Comparison of ENCODE assay signal across 8 cellular contexts in the genomic region with DNA sequence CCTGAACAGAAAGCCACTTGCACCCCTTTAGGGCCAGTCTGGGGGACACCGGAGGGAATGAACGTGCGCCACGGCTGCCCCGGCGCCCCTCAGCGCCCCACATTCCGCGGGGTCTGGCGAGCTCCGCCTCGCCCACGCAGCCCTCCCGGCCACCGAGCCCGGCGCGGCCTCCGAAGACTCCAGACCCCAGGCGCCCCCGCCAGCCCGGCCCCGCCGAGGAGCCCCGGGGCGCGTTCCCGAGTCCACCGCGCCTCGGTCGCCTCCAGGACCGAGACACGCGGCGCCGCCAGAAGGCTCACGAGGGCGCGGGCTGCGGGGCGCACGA. TPM values are rescaled to one million over a fixed set of nuclear protein-coding genes. Genes with fewer than 3 reads are reported as not detected.
A peak's percentile ranks its signal among the peaks of the same experiment; 100 is the strongest.
DNase-seq lines count a peak whose midpoint lies in the region; ATAC-seq and TF ChIP-seq lines count a peak whose summit lies in the region.

No MANE protein-coding gene starts in this region.

- peak overlapping the region; percentile 81 for H3K4me3 Mint-ChIP-seq in activated T-cell treated with anti-CD3 and anti-CD28 coated beads, Interleukin-2, amount 50 U/mL, for 24 hours
- H3K4me3 Mint-ChIP-seq in naive B cell, result peak overlapping the region; percentile 74 to 93 (median 87)

- no peaks in the 10 kb centered on the region for H3K9me3 ChIP-seq in colonic mucosa

- no peaks in the 10 kb centered on the region for H3K9me3 Mint-ChIP-seq in activated T-cell treated with anti-CD3 and anti-CD28 coated beads, Interleukin-2, amount 50 U/mL, for 24 hours
- H3K9me3 Mint-ChIP-seq in naive B cell, result no peaks in the 10 kb centered on the region

- TF ChIP-seq CTCF in HL-60 (IDR thresholded peaks at IDR 0.05; ENCODE audit: insufficient read depth, low read length) (no peak), colonic mucosa (IDR thresholded peaks at IDR 0.05) (no peak)

- H3K27me3 Mint-ChIP-seq in activated T-cell treated with anti-CD3 and anti-CD28 coated beads, Interleukin-2, amount 50 U/mL, for 24 hours, result no peaks in the 10 kb centered on the region
- H3K27me3 Mint-ChIP-seq in naive B cell, result no peaks in the 10 kb centered on the region

- H3K4me3 ChIP-seq in HL-60 (replicated peaks; ENCODE audit: insufficient read depth, low read length) (peak overlapping the region; percentile 73), colonic mucosa (peak overlapping the region; percentile 92)

- intact Hi-C loops in colonic mucosa (cut with DNase I), result no loop called here

- H3K27me3 ChIP-seq in HL-60 (ENCODE audit: insufficient read depth, poor library complexity, severe bottlenecking) (no peaks in the 10 kb centered on the region), colonic mucosa (no peaks in the 10 kb centered on the region)

- H3K27ac ChIP-seq in HL-60 (replicated peaks) (peak overlapping the region; percentile 99), colonic mucosa (peak overlapping the region; percentile 79)

- peak overlapping the region; percentile 79 to 85 for H3K9ac ChIP-seq in colonic mucosa (ENCODE audit: low read depth in 2 of 2, low read length in 2 of 2)

- H3K4me1 Mint-ChIP-seq in activated T-cell treated with anti-CD3 and anti-CD28 coated beads, Interleukin-2, amount 50 U/mL, for 24 hours (ENCODE audit: low read depth), result peaks cover 42% of the 10 kb centered on the region
- H3K4me1 Mint-ChIP-seq in naive B cell, result peaks cover 28 to 78% (median 43%) of the 10 kb centered on the region in 3 donors

- H3K36me3 ChIP-seq in colonic mucosa, result no peaks in the 10 kb centered on the region

- no peak for DNase-seq in activated T-cell treated with anti-CD3 and anti-CD28 coated beads, Interleukin-2, amount 50 U/mL, for 24 hours
- DNase-seq in activated T-cell treated with anti-CD3 and anti-CD28 coated beads, Interleukin-2, amount 50 U/mL, for 48 hours, result no peak
- DNase-seq in HL-60 (ENCODE audit: low read depth in 1 of 2, low spot score in 1 of 2) (no peak), colonic mucosa (no peak), naive B cell (no peak), NCI-H524 (lab: John Stamatoyannopoulos, UW) (no peak), foreskin melanocyte (no peak)
- no peak for DNase-seq in activated CD4-positive, CD25-positive, alpha-beta regulatory T cell treated with anti-CD3 and anti-CD28 coated beads, Interleukin-2, amount 50 U/mL, for 72 hours

- H3K27ac Mint-ChIP-seq in activated T-cell treated with anti-CD3 and anti-CD28 coated beads, Interleukin-2, amount 50 U/mL, for 24 hours, result peak overlapping the region; percentile 78
- H3K27ac Mint-ChIP-seq in naive B cell, result peak overlapping the region in 5 of 6 donors; percentile 85 to 97 (median 94)

- peak; percentile 2 to 9 for ATAC-seq in naive B cell (ENCODE audit: low read depth in 2 of 2)

- H3K36me3 Mint-ChIP-seq in activated T-cell treated with anti-CD3 and anti-CD28 coated beads, Interleukin-2, amount 50 U/mL, for 24 hours (ENCODE audit: low read depth), result peaks cover 2% of the 10 kb centered on the region
- no peaks in the 10 kb centered on the region for H3K36me3 Mint-ChIP-seq in naive B cell

- peaks cover 10% of the 10 kb centered on the region for H3K4me1 ChIP-seq in colonic mucosa

RNA-seq across cellular contexts. Expression of a gene that starts 0.4 kb away (rescaled TPM):
- 10 to 100 TPM; 42.4 to 61.5 TPM for total RNA-seq in colonic mucosa
- 10 to 100 TPM; 48.6 to 92.2 (median 61.4) TPM for polyA plus RNA-seq in naive B cell (ENCODE audit: low read depth in 6 of 6)

RNA-seq across cellular contexts. Expression of a gene that starts 14.3 kb away (rescaled TPM):
- total RNA-seq in colonic mucosa, result not detected
- not detected for polyA plus RNA-seq in naive B cell (ENCODE audit: low read depth in 6 of 6)

RNA-seq across cellular contexts. Expression of a gene that starts 18.7 kb away (rescaled TPM):
- 10 to 100 TPM; 18.4 to 76.0 TPM for total RNA-seq in colonic mucosa
- polyA plus RNA-seq in naive B cell (ENCODE audit: low read depth in 6 of 6), result 10 to 100 TPM; 17.3 to 37.1 (median 26.3) TPM

RNA-seq across cellular contexts. Expression of a gene that starts 30.1 kb away (rescaled TPM):
- total RNA-seq in colonic mucosa, result 1 to 10 TPM in 1 of 2 donors, under 1 TPM in 1; 0.56 to 1.6 TPM
- polyA plus RNA-seq in naive B cell (ENCODE audit: low read depth in 6 of 6), result under 1 TPM in 2 of 6 donors, not detected in 4; 0.16 to 0.26 TPM

RNA-seq across cellular contexts. Expression of a gene that starts 43.6 kb away (rescaled TPM):
- total RNA-seq in colonic mucosa, result under 1 TPM; 0.27 TPM
- not detected for polyA plus RNA-seq in naive B cell (ENCODE audit: low read depth in 6 of 6)
